8 cellular contexts compared by ENCODE assay signal in the genomic region with DNA sequence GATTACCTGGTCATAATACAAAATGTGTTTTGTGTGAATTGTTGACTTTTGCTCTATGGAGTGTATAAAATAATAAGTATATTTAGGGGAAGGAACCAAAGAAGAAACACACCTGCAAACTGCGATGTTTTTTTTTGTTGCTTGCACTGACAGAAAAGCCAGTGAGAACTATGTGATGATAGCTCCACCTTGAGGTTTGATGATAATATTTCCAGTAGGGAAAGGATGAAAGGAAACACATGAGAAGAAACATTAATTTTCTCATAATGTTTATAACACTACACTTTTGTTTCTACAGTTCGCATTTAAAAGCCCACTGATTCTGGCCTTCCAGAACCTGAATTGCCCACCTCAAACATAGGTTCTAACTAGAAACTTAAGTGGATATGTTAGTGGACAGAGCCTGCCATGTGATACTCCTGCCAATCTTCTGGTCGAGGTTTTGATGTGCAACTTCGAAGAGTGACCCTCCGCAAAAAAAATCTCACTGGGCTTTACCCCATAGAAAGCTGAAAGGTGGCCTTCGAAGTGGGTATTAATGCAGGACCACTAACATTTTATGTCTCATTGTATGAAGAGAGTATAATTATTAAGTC.
DNase-seq lines count a peak whose midpoint lies in the region; ATAC-seq and TF ChIP-seq lines count a peak whose summit lies in the region.
"Had no signal": no experiment of that assay in that cellular context is flagged by ENCODE, and none has a peak within 500 bp of the region (broad histone marks: within the 10 kb centered on the region; RNA-seq: fewer than 3 reads in every experiment).

No MANE protein-coding gene starts in this region.

- H3K27me3 Mint-ChIP-seq in stimulated activated naive B cell treated with anti-CD40 and anti-IgM and Interleukin-4, amounts not matched to agents 10 μg/mL and 1 μg/mL and 100 μg/mL, for 72 hours = no peaks in the 10 kb centered on the region
- H3K27me3 Mint-ChIP-seq in activated naive CD8-positive, alpha-beta T cell treated with anti-CD3 and anti-CD28 coated beads, Interleukin-2, amount 50 U/mL, for 24 hours = no peaks in the 10 kb centered on the region
- H3K27me3 Mint-ChIP-seq in natural killer cell treated with Interleukin-12 subunit alpha and Interleukin-12 subunit beta and Interleukin-15 and Interleukin-18, amount 100 ng/mL, for 72 hours = no peaks in the 10 kb centered on the region

- TF ChIP-seq CTCF in GM12873 (IDR thresholded peaks at IDR 0.05; ENCODE audit: insufficient read depth, low read depth, low read length, missing control alignments) (peak; percentile 38), ascending aorta (IDR thresholded peaks at IDR 0.05) (peak in 2 of 3 experiments; percentile 19 to 38)

- no peaks in the 10 kb centered on the region for H3K36me3 Mint-ChIP-seq in stimulated activated naive B cell treated with anti-CD40 and anti-IgM and Interleukin-4, amounts not matched to agents 10 μg/mL and 1 μg/mL and 100 μg/mL, for 72 hours
- no peaks in the 10 kb centered on the region for H3K36me3 Mint-ChIP-seq in activated naive CD8-positive, alpha-beta T cell treated with anti-CD3 and anti-CD28 coated beads, Interleukin-2, amount 50 U/mL, for 24 hours (ENCODE audit: low read depth)
- H3K36me3 Mint-ChIP-seq in natural killer cell treated with Interleukin-12 subunit alpha and Interleukin-12 subunit beta and Interleukin-15 and Interleukin-18, amount 100 ng/mL, for 72 hours = no peaks in the 10 kb centered on the region

- no peak overlapping the region for H3K27ac ChIP-seq in ascending aorta
- H3K27ac ChIP-seq: SJCRH30 had no signal

- H3K4me1 ChIP-seq in ascending aorta = peaks cover 0 to 3% of the 10 kb centered on the region in 2 donors
- H3K4me1 ChIP-seq: SJCRH30 had no signal

- no peaks in the 10 kb centered on the region for H3K36me3 ChIP-seq in ascending aorta
- H3K36me3 ChIP-seq: SJCRH30 had no signal

- H3K27me3 ChIP-seq in ascending aorta = no peaks in the 10 kb centered on the region

- no peaks in the 10 kb centered on the region for H3K9me3 ChIP-seq in ascending aorta
- H3K9me3 ChIP-seq: SJCRH30 had no signal

- peak; percentile 63 for ATAC-seq in left colon
- no peak for ATAC-seq in stimulated activated naive B cell treated with anti-CD40 and anti-IgM and Interleukin-4, amounts not matched to agents 10 μg/mL and 1 μg/mL and 100 μg/mL, for 72 hours (replicated peaks)
- no peak for ATAC-seq in activated naive CD8-positive, alpha-beta T cell treated with anti-CD3 and anti-CD28 coated beads, Interleukin-2, amount 50 U/mL, for 24 hours
- ATAC-seq in natural killer cell treated with Interleukin-12 subunit alpha and Interleukin-12 subunit beta and Interleukin-15 and Interleukin-18, amount 100 ng/mL, for 72 hours = no peak

- no peak overlapping the region for H3K27ac Mint-ChIP-seq in stimulated activated naive B cell treated with anti-CD40 and anti-IgM and Interleukin-4, amounts not matched to agents 10 μg/mL and 1 μg/mL and 100 μg/mL, for 72 hours
- no peak overlapping the region for H3K27ac Mint-ChIP-seq in activated naive CD8-positive, alpha-beta T cell treated with anti-CD3 and anti-CD28 coated beads, Interleukin-2, amount 50 U/mL, for 24 hours
- no peak overlapping the region for H3K27ac Mint-ChIP-seq in natural killer cell treated with Interleukin-12 subunit alpha and Interleukin-12 subunit beta and Interleukin-15 and Interleukin-18, amount 100 ng/mL, for 72 hours

- H3K4me3 ChIP-seq in ascending aorta = no peak overlapping the region
- H3K4me3 ChIP-seq: SJCRH30 had no signal

- intact Hi-C loops in ascending aorta (cut with DNase I) (loop anchor here (5.0 kb wide), 1 partner anchor 766 kb away; no protein-coding TSS in a partner anchor), left colon (cut with DNase I, micrococcal nuclease) (no loop called here)

- DNase-seq in NCI-H146 (lab: John Stamatoyannopoulos, UW) (peak; percentile 3), ascending aorta (ENCODE audit: low spot score in 2 of 2) (no peak), left colon (no peak)
- no peak for DNase-seq in stimulated activated naive B cell treated with anti-CD40 and anti-IgM and Interleukin-4, amounts not matched to agents 10 μg/mL and 1 μg/mL and 100 μg/mL, for 72 hours
- no peak for DNase-seq in activated naive CD8-positive, alpha-beta T cell treated with anti-CD3 and anti-CD28 coated beads, Interleukin-2, amount 50 U/mL, for 24 hours
- no peak for DNase-seq in natural killer cell treated with Interleukin-12 subunit alpha and Interleukin-12 subunit beta and Interleukin-15 and Interleukin-18, amount 100 ng/mL, for 72 hours (ENCODE audit: low spot score)

- H3K4me3 Mint-ChIP-seq in stimulated activated naive B cell treated with anti-CD40 and anti-IgM and Interleukin-4, amounts not matched to agents 10 μg/mL and 1 μg/mL and 100 μg/mL, for 72 hours = no peak overlapping the region
- H3K4me3 Mint-ChIP-seq in activated naive CD8-positive, alpha-beta T cell treated with anti-CD3 and anti-CD28 coated beads, Interleukin-2, amount 50 U/mL, for 24 hours = no peak overlapping the region
- H3K4me3 Mint-ChIP-seq in natural killer cell treated with Interleukin-12 subunit alpha and Interleukin-12 subunit beta and Interleukin-15 and Interleukin-18, amount 100 ng/mL, for 72 hours = no peak overlapping the region

- H3K4me1 Mint-ChIP-seq in stimulated activated naive B cell treated with anti-CD40 and anti-IgM and Interleukin-4, amounts not matched to agents 10 μg/mL and 1 μg/mL and 100 μg/mL, for 72 hours = no peaks in the 10 kb centered on the region
- H3K4me1 Mint-ChIP-seq in activated naive CD8-positive, alpha-beta T cell treated with anti-CD3 and anti-CD28 coated beads, Interleukin-2, amount 50 U/mL, for 24 hours = no peaks in the 10 kb centered on the region
- no peaks in the 10 kb centered on the region for H3K4me1 Mint-ChIP-seq in natural killer cell treated with Interleukin-12 subunit alpha and Interleukin-12 subunit beta and Interleukin-15 and Interleukin-18, amount 100 ng/mL, for 72 hours (ENCODE audit: low read depth in 2 of 2)

- peaks cover 0 to 1% of the 10 kb centered on the region in 2 donors for H3K9me3 Mint-ChIP-seq in stimulated activated naive B cell treated with anti-CD40 and anti-IgM and Interleukin-4, amounts not matched to agents 10 μg/mL and 1 μg/mL and 100 μg/mL, for 72 hours
- H3K9me3 Mint-ChIP-seq in activated naive CD8-positive, alpha-beta T cell treated with anti-CD3 and anti-CD28 coated beads, Interleukin-2, amount 50 U/mL, for 24 hours = no peaks in the 10 kb centered on the region
- peaks cover 10% of the 10 kb centered on the region for H3K9me3 Mint-ChIP-seq in natural killer cell treated with Interleukin-12 subunit alpha and Interleukin-12 subunit beta and Interleukin-15 and Interleukin-18, amount 100 ng/mL, for 72 hours
